In genomic region chr1:198612471-198613265, GRCh38 we compare ENCODE assay signal across 11 cellular contexts. TPM values are rescaled to one million over a fixed set of nuclear protein-coding genes. Genes with fewer than 3 reads are reported as not detected.
DNase-seq lines count a peak whose midpoint lies in the region; ATAC-seq, FAIRE-seq and TF ChIP-seq lines count a peak whose summit lies in the region.
"Had no signal": no experiment of that assay in that cellular context is flagged by ENCODE, and none has a peak within 500 bp of the region (broad histone marks: within the 10 kb centered on the region; RNA-seq: fewer than 3 reads in every experiment).

No MANE protein-coding gene starts in this region.

- CTCF ChIA-PET in GM10248 (lab: Yijun Ruan, JAX), result interaction anchor here (1.6 kb wide), 1 partner anchor 10 kb away, joined by 3 read pairs; no protein-coding TSS in a partner anchor

- ATAC-seq in activated T-cell treated with anti-CD3 and anti-CD28 coated beads, Interleukin-2, amount 50 U/mL, for 72 hours (replicated peaks in 1 of 2), result peak; percentile 48 to 59

- intact Hi-C loops in transverse colon (cut with DNase I; ENCODE audit: low total_unique reads), result no loop called here

- H3K36me3 Mint-ChIP-seq in activated T-cell treated with anti-CD3 and anti-CD28 coated beads, Interleukin-2, amount 50 U/mL, for 72 hours (ENCODE audit: insufficient read depth in 2 of 2), result peaks cover 1 to 2% of the 10 kb centered on the region in 2 donors
- peaks cover 10% of the 10 kb centered on the region for H3K36me3 Mint-ChIP-seq in HFFc6 (ENCODE audit: low read depth)

- no peaks in the 10 kb centered on the region for H3K36me3 ChIP-seq in KOPT-K1 (ENCODE audit: insufficient read depth, low read length)
- no peaks in the 10 kb centered on the region for H3K36me3 ChIP-seq in transverse colon
- H3K36me3 ChIP-seq: upper lobe of left lung had no signal

- TF ChIP-seq POLR2A in transverse colon (IDR thresholded peaks at IDR 0.05), result no peak

- no peaks in the 10 kb centered on the region for H3K27me3 ChIP-seq in transverse colon
- H3K27me3 ChIP-seq: upper lobe of left lung had no signal

- no peaks in the 10 kb centered on the region for H3K9me3 Mint-ChIP-seq in activated T-cell treated with anti-CD3 and anti-CD28 coated beads, Interleukin-2, amount 50 U/mL, for 72 hours
- no peaks in the 10 kb centered on the region for H3K9me3 Mint-ChIP-seq in HFFc6

- TF ChIP-seq EP300 in transverse colon (IDR thresholded peaks at IDR 0.05; ENCODE audit: low read depth), result no peak

- peak overlapping the region; percentile 99 for H3K27ac Mint-ChIP-seq in activated T-cell treated with anti-CD3 and anti-CD28 coated beads, Interleukin-2, amount 50 U/mL, for 72 hours
- H3K27ac Mint-ChIP-seq in HFFc6, result no peak overlapping the region; the same call in 1 of the 2 replicates

- 73 to 79% methylated on average over 6 of the region's 6 CpGs for WGBS in transverse colon (ENCODE audit: low coverage in 1 of 2), 2 donors

- DNase-seq in activated T-cell treated with anti-CD3 and anti-CD28 coated beads, Interleukin-2, amount 50 U/mL, for 72 hours, result no peak
- DNase-seq in activated T-cell treated with anti-CD3 and anti-CD28 coated beads for 4 hours (no peak), transverse colon (no peak), GF-D8 (lab: John Stamatoyannopoulos, UW) (no peak), GM10248 (ENCODE audit: extremely low spot score) (no peak), HFFc6 (no peak)
- DNase-seq: kidney glomerular epithelial cell, NCI-H1417, upper lobe of left lung had no signal

- no peaks in the 10 kb centered on the region for H3K4me1 ChIP-seq in transverse colon

- in situ Hi-C loops in transverse colon (cut with MboI; ENCODE audit: low pct_ligation_motif_present in 1 of 4, low pct_unique_long_range_greater_than_20kb in 1 of 4, low sequenced_read_pairs in 3 of 4), result no loop called here

- POLR2A ChIA-PET in GM10248 (lab: Yijun Ruan, JAX), result no interaction called here

- FAIRE-seq in colon (lab: Jason Lieb, UNC), result peak; percentile 5

- H3K9me3 ChIP-seq in KOPT-K1 (ENCODE audit: insufficient read depth, low read length, poor library complexity, severe bottlenecking), result no peaks in the 10 kb centered on the region
- no peaks in the 10 kb centered on the region for H3K9me3 ChIP-seq in transverse colon
- H3K9me3 ChIP-seq: upper lobe of left lung had no signal

- H3K4me3 Mint-ChIP-seq in activated T-cell treated with anti-CD3 and anti-CD28 coated beads, Interleukin-2, amount 50 U/mL, for 72 hours, result peak overlapping the region; percentile 84 to 100
- H3K4me3 Mint-ChIP-seq in HFFc6, result no peak overlapping the region

- TF ChIP-seq CTCF in transverse colon (IDR thresholded peaks at IDR 0.05) (no peak), GM10248 (IDR thresholded peaks at IDR 0.05; ENCODE audit: control extremely low read depth, extremely low read depth, low read depth, missing control alignments) (no peak), HFFc6 (IDR thresholded peaks at IDR 0.05) (no peak)

- no peaks in the 10 kb centered on the region for H3K27me3 Mint-ChIP-seq in activated T-cell treated with anti-CD3 and anti-CD28 coated beads, Interleukin-2, amount 50 U/mL, for 72 hours (ENCODE audit: low read depth)
- H3K27me3 Mint-ChIP-seq in HFFc6 (ENCODE audit: insufficient read depth), result no peaks in the 10 kb centered on the region

- H3K4me1 Mint-ChIP-seq in activated T-cell treated with anti-CD3 and anti-CD28 coated beads, Interleukin-2, amount 50 U/mL, for 72 hours (ENCODE audit: low read depth), result peaks cover 90% of the 10 kb centered on the region
- H3K4me1 Mint-ChIP-seq in HFFc6 (ENCODE audit: low read depth), result peaks cover 56% of the 10 kb centered on the region

- H3K27ac ChIP-seq in KOPT-K1 (ENCODE audit: low read depth, low read length, poor library complexity, severe bottlenecking) (peak overlapping the region; percentile 84), transverse colon (peak overlapping the region in 3 of 4 donors; percentile 1 to 62 (median 34))

- H3K4me3 ChIP-seq in transverse colon, result no peak overlapping the region
- H3K4me3 ChIP-seq: upper lobe of left lung had no signal

RNA-seq across cellular contexts. Expression of gene PTPRC, which starts 26.2 kb away (rescaled TPM):
- 100 to 1,000 TPM; 490 to 545 TPM for total RNA-seq in activated T-cell treated with anti-CD3 and anti-CD28 coated beads, Interleukin-2, amount 50 U/mL, for 72 hours
- 10 to 100 TPM in 3 of 4 donors, 1 to 10 TPM in 1; 6.4 to 50.7 (median 25.6) TPM for total RNA-seq in transverse colon
- total RNA-seq in HFFc6 (2021; fragmentation: NEBNext Ultra II Directional; extraction: Animal tissue kit (Norgen Biotek cat#: 25700)), result under 1 TPM; 0.19 to 0.96 (median 0.79) TPM

Comparison
In these comparisons a context has a peak if more than half of its experiments do, and no peak if none do; other contexts are left out.
1. RNA of gene PTPRC, which starts 26.2 kb away (total RNA-seq): 490 to 545 TPM in activated T-cell treated with anti-CD3 and anti-CD28 coated beads, Interleukin-2, amount 50 U/mL, for 72 hours; 6.4 to 50.7 TPM in transverse colon and 0.19 to 0.96 TPM in HFFc6; every median in the first group is over 4 times any median in the second.